In the genomic region with DNA sequence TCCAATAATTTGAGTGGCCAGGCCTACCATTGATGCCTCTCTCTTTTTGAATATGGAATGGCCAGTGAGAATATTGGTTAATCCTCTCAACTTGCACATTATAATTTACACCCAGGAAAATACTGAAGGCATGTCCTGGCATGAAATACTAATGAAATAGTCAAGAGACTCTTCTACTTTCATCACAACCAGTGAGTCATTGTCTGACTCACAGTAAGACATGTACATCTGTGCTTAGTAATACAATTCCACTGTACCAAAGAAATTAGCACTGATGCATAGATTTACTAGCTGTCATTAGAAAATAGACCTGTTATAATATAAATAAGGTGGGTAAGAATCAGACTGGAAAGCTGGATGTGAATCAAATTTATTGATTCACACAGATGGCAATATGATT, we compare ENCODE assay signal across 1 cellular context.
TF ChIP-seq lines count a peak whose summit lies in the region.

No MANE protein-coding gene starts in this region.

TF ChIP-seq in HepG2, 621 proteins besides CTCF, POLR2A, EP300 and RAD21 (continued from another document):
- TF ChIP-seq, protein P1, sequence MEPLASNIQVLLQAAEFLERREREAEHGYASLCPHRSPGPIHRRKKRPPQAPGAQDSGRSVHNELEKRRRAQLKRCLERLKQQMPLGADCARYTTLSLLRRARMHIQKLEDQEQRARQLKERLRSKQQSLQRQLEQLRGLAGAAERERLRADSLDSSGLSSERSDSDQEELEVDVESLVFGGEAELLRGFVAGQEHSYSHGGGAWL (CRISPR knock-in tag; IDR thresholded peaks at IDR 0.05), result no peak
- no peak for TF ChIP-seq HES4 (CRISPR knock-in tag; IDR thresholded peaks at IDR 0.05; ENCODE audit: borderline replicate concordance)
